In the genomic region with DNA sequence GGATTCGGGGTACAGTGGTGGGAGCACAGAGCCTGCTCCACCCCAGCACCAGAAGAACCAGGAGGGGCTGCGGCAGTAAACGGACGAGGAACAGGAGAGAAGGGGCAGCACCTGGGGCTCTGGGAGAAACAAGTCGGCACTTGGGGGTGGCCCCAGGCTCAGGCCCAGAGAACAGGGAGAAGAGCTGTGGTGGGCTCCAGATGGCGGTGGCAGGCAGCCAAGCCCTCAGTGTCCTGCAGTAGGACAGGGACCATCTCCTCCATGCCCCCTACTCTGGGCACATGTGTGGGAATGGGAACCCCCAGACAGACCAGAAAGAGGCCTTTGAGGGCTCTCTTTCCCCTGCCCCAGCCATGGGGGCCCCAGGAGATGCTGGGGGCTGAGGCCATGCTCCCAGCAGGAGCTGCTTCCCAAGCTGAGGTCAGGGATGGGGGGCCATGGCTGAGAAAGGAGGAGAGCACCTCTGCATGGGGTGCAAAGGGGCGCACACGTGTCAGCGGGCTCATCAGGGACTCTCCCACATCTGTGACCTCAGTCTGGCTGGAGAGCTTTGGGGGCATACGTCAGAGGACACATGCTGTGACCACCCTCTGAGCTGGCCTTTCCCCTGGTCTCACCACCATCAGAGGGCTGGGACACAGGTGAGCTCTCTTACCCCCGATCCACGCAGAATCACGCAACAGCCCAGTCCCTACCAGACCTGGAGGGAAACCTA, we compare ENCODE assay signal across 15 cellular contexts. TPM values are rescaled to one million over a fixed set of nuclear protein-coding genes. Genes with fewer than 3 reads are reported as not detected.
DNase-seq lines count a peak whose midpoint lies in the region; ATAC-seq and TF ChIP-seq lines count a peak whose summit lies in the region.
"Had no signal": no experiment of that assay in that cellular context is flagged by ENCODE, and none has a peak within 500 bp of the region (broad histone marks: within the 10 kb centered on the region; RNA-seq: fewer than 3 reads in every experiment).

No MANE protein-coding gene starts in this region.

- H3K4me3 Mint-ChIP-seq in WTC11 (no peak overlapping the region), neural progenitor cell (peak overlapping the region; percentile 30), endodermal cell (no peak overlapping the region)
- H3K4me3 Mint-ChIP-seq: CD4-positive, alpha-beta T cell had no signal

- no peak for TF ChIP-seq EP300 in SK-N-SH (IDR thresholded peaks at IDR 0.05; ENCODE audit: borderline replicate concordance in 1 of 2, low read depth in 1 of 2, low read length in 1 of 2)

- H3K79me2 ChIP-seq in SK-N-SH (ENCODE audit: insufficient read depth) (no peaks in the 10 kb centered on the region), neural progenitor cell (ENCODE audit: low read depth) (no peaks in the 10 kb centered on the region)

- H3K27me3 ChIP-seq in SK-N-SH (ENCODE audit: insufficient read depth): no peaks in the 10 kb centered on the region; the same call in 1 of the 2 replicates
- H3K27me3 ChIP-seq in neural progenitor cell: peaks cover under 1% of the 10 kb centered on the region
- no peaks in the 10 kb centered on the region for H3K27me3 ChIP-seq in aorta (ENCODE audit: control insufficient read depth in 1 of 2, insufficient read depth in 2 of 2, low read length in 1 of 2)
- H3K27me3 ChIP-seq in endodermal cell (ENCODE audit: control insufficient read depth, insufficient read depth, low read length, poor library complexity, severe bottlenecking): peaks cover under 1% of the 10 kb centered on the region

- H3K9ac ChIP-seq in SK-N-SH (no peak overlapping the region), neural progenitor cell (no peak overlapping the region), endodermal cell (ENCODE audit: extremely low read depth, low read length, poor library complexity, severe bottlenecking) (no peak overlapping the region)

- no peak overlapping the region for H3K4me2 ChIP-seq in SK-N-SH
- no peak overlapping the region for H3K4me2 ChIP-seq in neural progenitor cell

- intact Hi-C loops in aorta (cut with DNase I): no loop called here

- H3K36me3 ChIP-seq in SK-N-SH (replicated peaks in 1 of 2; ENCODE audit: control insufficient read depth in 1 of 2, insufficient read depth in 2 of 2, low read length in 1 of 2) (no peaks in the 10 kb centered on the region), neural progenitor cell (no peaks in the 10 kb centered on the region), aorta (ENCODE audit: control insufficient read depth in 1 of 2, insufficient read depth in 2 of 2, low read length in 1 of 2) (no peaks in the 10 kb centered on the region), endodermal cell (ENCODE audit: control insufficient read depth, insufficient read depth, low read length) (no peaks in the 10 kb centered on the region)

- H2AFZ ChIP-seq in SK-N-SH (ENCODE audit: low read depth) (no peak overlapping the region), neural progenitor cell (replicated peaks) (no peak overlapping the region)

- TF ChIP-seq CTCF in SK-N-SH (IDR thresholded peaks at IDR 0.05) (no peak), WTC11 (IDR thresholded peaks at IDR 0.05) (no peak), neural progenitor cell (IDR thresholded peaks at IDR 0.05) (no peak), endodermal cell (conservative IDR thresholded peaks at IDR 0.05) (no peak)

- H3K9me3 Mint-ChIP-seq in WTC11 (peaks cover 15% of the 10 kb centered on the region), neural progenitor cell (peaks cover 6% of the 10 kb centered on the region), endodermal cell (peaks cover 4% of the 10 kb centered on the region)
- H3K9me3 Mint-ChIP-seq: CD4-positive, alpha-beta T cell had no signal

- H3K36me3 Mint-ChIP-seq in WTC11 (no peaks in the 10 kb centered on the region; the same call in 1 of the 2 replicates), neural progenitor cell (no peaks in the 10 kb centered on the region), endodermal cell (ENCODE audit: low read depth) (no peaks in the 10 kb centered on the region)

- no peak for ATAC-seq in SK-N-SH treated with all-trans-retinoic acid at 6 μM for 48 hours
- no peak for ATAC-seq in WTC11
- no peak for ATAC-seq in aorta (ENCODE audit: low FRiP score)
- ATAC-seq: GM12878 had no signal

- H3F3A ChIP-seq in SK-N-SH (replicated peaks; ENCODE audit: insufficient read depth): no peaks in the 10 kb centered on the region
- no peaks in the 10 kb centered on the region for H3F3A ChIP-seq in neural progenitor cell (ENCODE audit: low read depth)

- DNase-seq in SK-N-SH (peak; percentile 63), WTC11 (ENCODE audit: low spot score) (no peak), neural progenitor cell (ENCODE audit: low spot score) (no peak), DMS79 treated with DMSO at 0.1 percent for 48 hours (lab: John Stamatoyannopoulos, UW) (no peak), aorta (no peak), endodermal cell (no peak)
- DNase-seq: 8988T; C1 segment of cervical spinal cord; Calu3; CD4-positive, alpha-beta T cell; DMS 273 treated with DMSO at 0.1 percent for 48 hours had no signal

- no peaks in the 10 kb centered on the region for H3K4me1 ChIP-seq in SK-N-SH (ENCODE audit: control insufficient read depth in 1 of 2, insufficient read depth in 2 of 2, low read depth in 1 of 2, low read length in 1 of 2)
- no peaks in the 10 kb centered on the region for H3K4me1 ChIP-seq in neural progenitor cell
- no peaks in the 10 kb centered on the region for H3K4me1 ChIP-seq in aorta (ENCODE audit: control insufficient read depth in 1 of 2, insufficient read depth in 2 of 2, low read length in 2 of 2)
- H3K4me1 ChIP-seq in endodermal cell (ENCODE audit: control insufficient read depth, insufficient read depth, low read length): no peaks in the 10 kb centered on the region

- H3K9me2 ChIP-seq in SK-N-SH: no peaks in the 10 kb centered on the region

- CTCF ChIA-PET in SK-N-SH (lab: Yijun Ruan, JAX): interaction anchor here (0.6 to 1.6 kb wide), 3 partner anchors 42 to 1799 kb away, joined by 3 to 6 read pairs (median 3); no protein-coding TSS in a partner anchor
- CTCF ChIA-PET in WTC11 (lab: Charles Lee): interaction anchor here (0.6 to 2.7 kb wide), 4 partner anchors 41 to 125 kb away, joined by 3 to 14 read pairs (median 5); no protein-coding TSS in a partner anchor

- H3K9me3 ChIP-seq in SK-N-SH (no peaks in the 10 kb centered on the region), neural progenitor cell (ENCODE audit: low read depth) (no peaks in the 10 kb centered on the region), aorta (ENCODE audit: control insufficient read depth, low read length) (no peaks in the 10 kb centered on the region), endodermal cell (ENCODE audit: control insufficient read depth, low read length) (no peaks in the 10 kb centered on the region)

- H3K27ac ChIP-seq in SK-N-SH (ENCODE audit: low read depth in 2 of 2, low read length in 1 of 2) (no peak overlapping the region), neural progenitor cell (no peak overlapping the region), aorta (ENCODE audit: low read depth in 1 of 2, low read length in 2 of 2) (no peak overlapping the region), endodermal cell (ENCODE audit: low read depth, low read length) (no peak overlapping the region)

- H4K20me1 ChIP-seq in SK-N-SH (ENCODE audit: insufficient read depth): no peaks in the 10 kb centered on the region
- no peaks in the 10 kb centered on the region for H4K20me1 ChIP-seq in neural progenitor cell (ENCODE audit: low read depth)

- peak overlapping the region; percentile 83; the same call in 1 of the 2 replicates for H3K27ac Mint-ChIP-seq in WTC11
- peak overlapping the region; percentile 88 for H3K27ac Mint-ChIP-seq in neural progenitor cell
- no peak overlapping the region for H3K27ac Mint-ChIP-seq in endodermal cell
- H3K27ac Mint-ChIP-seq: CD4-positive, alpha-beta T cell had no signal

- POLR2A ChIA-PET in SK-N-SH (lab: Yijun Ruan, JAX) (no interaction called here), WTC11 (lab: Charles Lee) (interaction anchor here (0.9 kb wide), 1 partner anchor 96 kb away, joined by 3 read pairs; a partner anchor contains a TSS)

- H3K27me3 Mint-ChIP-seq in WTC11 (ENCODE audit: low read depth) (peaks cover 26% of the 10 kb centered on the region), neural progenitor cell (ENCODE audit: insufficient read depth, low read depth) (peaks cover 23% of the 10 kb centered on the region), endodermal cell (ENCODE audit: insufficient read depth) (peaks cover 34% of the 10 kb centered on the region)

- no peak for TF ChIP-seq RAD21 in SK-N-SH (IDR thresholded peaks at IDR 0.05; ENCODE audit: low read length)

- H3K4me3 ChIP-seq in SK-N-SH (ENCODE audit: low read depth in 2 of 2, low read length in 1 of 2): no peak overlapping the region
- no peak overlapping the region for H3K4me3 ChIP-seq in neural progenitor cell
- H3K4me3 ChIP-seq in aorta (ENCODE audit: low read length in 2 of 2): no peak overlapping the region
- no peak overlapping the region for H3K4me3 ChIP-seq in endodermal cell (ENCODE audit: low read length)
- H3K4me3 ChIP-seq: GM12878 had no signal

- 73% methylated on average over 9 of the region's 13 CpGs for WGBS in SK-N-SH (ENCODE audit: low lambda C conversion rate)
- 86 to 87% methylated on average over 12 to 13 of the region's 13 CpGs for WGBS in aorta, 2 donors
- WGBS in endodermal cell (ENCODE audit: insufficient coverage in 1 of 2, insufficient read length in 1 of 2), 2 experiments: 89 to 95% methylated on average over 6 to 13 of the region's 13 CpGs

- H3K4me1 Mint-ChIP-seq in WTC11 (peaks cover 11% of the 10 kb centered on the region), neural progenitor cell (peaks cover 24% of the 10 kb centered on the region), endodermal cell (peaks cover 2% of the 10 kb centered on the region)

RNA-seq across cellular contexts. Expression of a gene that starts 6.8 kb away (rescaled TPM):
- 0.06 TPM in 1 of 2 replicates, not detected in the other for polyA plus RNA-seq in SK-N-SH (2012; rRNA removed)
- 0.01 TPM in 1 of 2 replicates, not detected in the other for polyA plus RNA-seq in SK-N-SH (2012; cell fraction: cytosol; rRNA removed)
- 0.02 TPM in 1 of 2 replicates, not detected in the other for polyA plus RNA-seq in SK-N-SH (2012; cell fraction: nucleus; rRNA removed)
- 1.9 to 2.9 TPM (median 2.6 TPM) in 3 replicates for total RNA-seq in WTC11 (2021)
- total RNA-seq in neural progenitor cell (ENCODE audit: low replicate concordance): 0.25 TPM in 1 of 2 replicates, not detected in the other
- total RNA-seq in aorta: not detected
- polyA plus RNA-seq in aorta: under 1 TPM in 1 of 2 donors, not detected in 1; 0.13 TPM
- total RNA-seq in endodermal cell: under 1 TPM; 0.11 to 0.13 TPM
- 0.32 TPM for polyA plus RNA-seq in endodermal cell (2013, experiment 1 of 2)
- 0.25 TPM for polyA plus RNA-seq in endodermal cell (2013, experiment 2 of 2)
- total RNA-seq: Calu3; CD4-positive, alpha-beta T cell; HT1080 had no signal

RNA-seq across cellular contexts. Expression of a gene that starts 7.8 kb away (rescaled TPM):
- not detected in 2 replicates for polyA plus RNA-seq in SK-N-SH (2012; rRNA removed)
- polyA plus RNA-seq in SK-N-SH (2012; cell fraction: cytosol; rRNA removed): not detected in 2 replicates
- not detected in 2 replicates for polyA plus RNA-seq in SK-N-SH (2012; cell fraction: nucleus; rRNA removed)
- total RNA-seq in WTC11 (2021): not detected in 3 replicates
- total RNA-seq in neural progenitor cell (ENCODE audit: low replicate concordance): not detected in 2 replicates
- total RNA-seq in aorta: not detected
- polyA plus RNA-seq in aorta: under 1 TPM in 1 of 2 donors, not detected in 1; 0.25 TPM
- not detected for total RNA-seq in endodermal cell
- polyA plus RNA-seq in endodermal cell (2013, experiment 1 of 2): not detected
- not detected for polyA plus RNA-seq in endodermal cell (2013, experiment 2 of 2)
- total RNA-seq: Calu3; CD4-positive, alpha-beta T cell; G401; GM12878; HT1080 had no signal
- polyA plus RNA-seq: GM12878 had no signal

RNA-seq across cellular contexts. Expression of a gene that starts 19.4 kb away (rescaled TPM):
- polyA plus RNA-seq in SK-N-SH (2012; rRNA removed) (not detected in 2 replicates), aorta (1 to 10 TPM in 1 of 2 donors, not detected in 1; 1.8 TPM)
- polyA plus RNA-seq in SK-N-SH (2012; cell fraction: cytosol; rRNA removed): not detected in 2 replicates
- polyA plus RNA-seq in SK-N-SH (2012; cell fraction: nucleus; rRNA removed): not detected in 2 replicates
- total RNA-seq in WTC11 (2021) (not detected in 3 replicates), neural progenitor cell (ENCODE audit: low replicate concordance) (not detected in 2 replicates), aorta (not detected), endodermal cell (not detected)
- polyA plus RNA-seq in endodermal cell (2013, experiment 1 of 2): not detected
- polyA plus RNA-seq in endodermal cell (2013, experiment 2 of 2): not detected
- total RNA-seq: Calu3; CD4-positive, alpha-beta T cell; G401; GM12878; HT1080 had no signal

RNA-seq across cellular contexts. Expression of a gene that starts 22.9 kb away (rescaled TPM):
- not detected in 2 replicates for polyA plus RNA-seq in SK-N-SH (2012; rRNA removed)
- not detected in 2 replicates for polyA plus RNA-seq in SK-N-SH (2012; cell fraction: cytosol; rRNA removed)
- not detected in 2 replicates for polyA plus RNA-seq in SK-N-SH (2012; cell fraction: nucleus; rRNA removed)
- total RNA-seq in WTC11 (2021): 1.1 to 2.2 TPM (median 1.2 TPM) in 3 replicates
- 0.36 TPM in 1 of 2 replicates, not detected in the other for total RNA-seq in neural progenitor cell (ENCODE audit: low replicate concordance)
- not detected for total RNA-seq in aorta
- 1 to 10 TPM in 1 of 2 donors, not detected in 1; 4.1 TPM for polyA plus RNA-seq in aorta
- 1 to 10 TPM; 4.7 to 5.7 TPM for total RNA-seq in endodermal cell
- 0.68 TPM for polyA plus RNA-seq in endodermal cell (2013, experiment 1 of 2)
- polyA plus RNA-seq in endodermal cell (2013, experiment 2 of 2): 0.33 TPM
- total RNA-seq: Calu3; CD4-positive, alpha-beta T cell; G401; GM12878; HT1080 had no signal
- polyA plus RNA-seq: GM12878 had no signal

RNA-seq across cellular contexts. Expression of a gene that starts 43.5 kb away (rescaled TPM):
- 86.7 and 89.5 TPM in 2 replicates for polyA plus RNA-seq in SK-N-SH (2012; rRNA removed)
- 38.8 and 57.6 TPM in 2 replicates for polyA plus RNA-seq in SK-N-SH (2012; cell fraction: cytosol; rRNA removed)
- polyA plus RNA-seq in SK-N-SH (2012; cell fraction: nucleus; rRNA removed): 126 and 203 TPM in 2 replicates
- 46.5 to 52.8 TPM (median 49.7 TPM) in 3 replicates for total RNA-seq in WTC11 (2021)
- total RNA-seq in neural progenitor cell (ENCODE audit: low replicate concordance): 7.4 and 25.3 TPM in 2 replicates
- 1 to 10 TPM; 4.0 to 6.6 TPM for total RNA-seq in aorta
- 10 to 100 TPM in 1 of 2 donors, 1 to 10 TPM in 1; 8.1 to 18.1 TPM for polyA plus RNA-seq in aorta
- total RNA-seq in endodermal cell: 10 to 100 TPM; 17.3 to 19.4 TPM
- polyA plus RNA-seq in endodermal cell (2013, experiment 1 of 2): 14.8 TPM
- 13.9 TPM for polyA plus RNA-seq in endodermal cell (2013, experiment 2 of 2)
